In genomic region chr14:105488781-105489606, GRCh38 we compare ENCODE assay signal across 9 cellular contexts. TPM values are rescaled to one million over a fixed set of nuclear protein-coding genes. Genes with fewer than 3 reads are reported as not detected.
A peak's percentile ranks its signal among the peaks of the same experiment; 100 is the strongest.
DNase-seq lines count a peak whose midpoint lies in the region; ATAC-seq and TF ChIP-seq lines count a peak whose summit lies in the region.
"Had no signal": no experiment of that assay in that cellular context is flagged by ENCODE, and none has a peak within 500 bp of the region (broad histone marks: within the 10 kb centered on the region; RNA-seq: fewer than 3 reads in every experiment).

No MANE protein-coding gene starts in this region.

- ATAC-seq in activated CD8-positive, alpha-beta memory T cell treated with anti-CD3 and anti-CD28 coated beads, Interleukin-2, amount 10 ng/mL, durations not matched to agents 7 days and 5 days, result no peak
- ATAC-seq in activated naive CD8-positive, alpha-beta T cell treated with anti-CD3 and anti-CD28 coated beads, Interleukin-2, amount 50 U/mL, for 24 hours, result no peak
- ATAC-seq in GM19452 (IDR thresholded peaks at IDR 0.05; ENCODE audit: unreplicated experiment) (no peak), HG02885 (IDR thresholded peaks at IDR 0.05; ENCODE audit: poor library complexity, unreplicated experiment) (no peak)

- H3K36me3 Mint-ChIP-seq in activated CD8-positive, alpha-beta memory T cell treated with anti-CD3 and anti-CD28 coated beads, Interleukin-2, amount 10 ng/mL, durations not matched to agents 7 days and 5 days, result peaks cover 2% of the 10 kb centered on the region
- peaks cover 4% of the 10 kb centered on the region for H3K36me3 Mint-ChIP-seq in activated naive CD8-positive, alpha-beta T cell treated with anti-CD3 and anti-CD28 coated beads, Interleukin-2, amount 50 U/mL, for 24 hours (ENCODE audit: low read depth)
- no peaks in the 10 kb centered on the region for H3K36me3 Mint-ChIP-seq in mesothelial cell of epicardium

- H3K4me1 Mint-ChIP-seq in activated CD8-positive, alpha-beta memory T cell treated with anti-CD3 and anti-CD28 coated beads, Interleukin-2, amount 10 ng/mL, durations not matched to agents 7 days and 5 days, result peaks cover 27% of the 10 kb centered on the region
- H3K4me1 Mint-ChIP-seq in activated naive CD8-positive, alpha-beta T cell treated with anti-CD3 and anti-CD28 coated beads, Interleukin-2, amount 50 U/mL, for 24 hours, result peaks cover 48% of the 10 kb centered on the region
- H3K4me1 Mint-ChIP-seq in mesothelial cell of epicardium, result peaks cover 28% of the 10 kb centered on the region

- H3K27ac ChIP-seq in transverse colon, result peak overlapping the region; percentile 98 to 99 (median 99)
- H3K27ac ChIP-seq: brain microvascular endothelial cell had no signal

- no peaks in the 10 kb centered on the region for H3K36me3 ChIP-seq in transverse colon
- H3K36me3 ChIP-seq: brain microvascular endothelial cell had no signal

- intact Hi-C loops in transverse colon (cut with DNase I; ENCODE audit: low total_unique reads), result no loop called here

- peaks cover 16% of the 10 kb centered on the region for H3K27me3 ChIP-seq in transverse colon

- 41% methylated on average over 15 of the region's 21 CpGs; no CpG with 5 or more reads in 1 of the 2 donors for WGBS in transverse colon (ENCODE audit: low coverage in 1 of 2), 2 donors

- H3K27me3 Mint-ChIP-seq in activated CD8-positive, alpha-beta memory T cell treated with anti-CD3 and anti-CD28 coated beads, Interleukin-2, amount 10 ng/mL, durations not matched to agents 7 days and 5 days, result no peaks in the 10 kb centered on the region
- no peaks in the 10 kb centered on the region for H3K27me3 Mint-ChIP-seq in activated naive CD8-positive, alpha-beta T cell treated with anti-CD3 and anti-CD28 coated beads, Interleukin-2, amount 50 U/mL, for 24 hours
- H3K27me3 Mint-ChIP-seq in mesothelial cell of epicardium (ENCODE audit: low read depth), result peaks cover 42% of the 10 kb centered on the region

- CTCF ChIA-PET in activated CD8-positive, alpha-beta memory T cell treated with anti-CD3 and anti-CD28 coated beads, Interleukin-2, amount 10 ng/mL, durations not matched to agents 7 days and 5 days (lab: Charles Lee), result interaction anchor here (0.9 to 5.1 kb wide), 18 partner anchors 7 to 399 kb away, joined by 3 to 150 read pairs (median 6); partner anchors contain the start of gene PACS2

- H3K9me3 Mint-ChIP-seq in activated CD8-positive, alpha-beta memory T cell treated with anti-CD3 and anti-CD28 coated beads, Interleukin-2, amount 10 ng/mL, durations not matched to agents 7 days and 5 days (ENCODE audit: low read depth), result no peaks in the 10 kb centered on the region
- H3K9me3 Mint-ChIP-seq in activated naive CD8-positive, alpha-beta T cell treated with anti-CD3 and anti-CD28 coated beads, Interleukin-2, amount 50 U/mL, for 24 hours, result no peaks in the 10 kb centered on the region
- no peaks in the 10 kb centered on the region for H3K9me3 Mint-ChIP-seq in mesothelial cell of epicardium

- peaks cover 14 to 70% (median 54%) of the 10 kb centered on the region in 4 donors for H3K4me1 ChIP-seq in transverse colon

- H3K4me3 ChIP-seq in transverse colon, result peak overlapping the region in 2 of 4 donors; percentile 60 to 64

- TF ChIP-seq CTCF in mesothelial cell of epicardium (IDR thresholded peaks at IDR 0.05; ENCODE audit: unreplicated experiment) (no peak), transverse colon (IDR thresholded peaks at IDR 0.05) (no peak)

- peak overlapping the region; percentile 92 for H3K4me3 Mint-ChIP-seq in activated CD8-positive, alpha-beta memory T cell treated with anti-CD3 and anti-CD28 coated beads, Interleukin-2, amount 10 ng/mL, durations not matched to agents 7 days and 5 days
- peak overlapping the region; percentile 81 for H3K4me3 Mint-ChIP-seq in activated naive CD8-positive, alpha-beta T cell treated with anti-CD3 and anti-CD28 coated beads, Interleukin-2, amount 50 U/mL, for 24 hours
- H3K4me3 Mint-ChIP-seq in mesothelial cell of epicardium, result peak overlapping the region; percentile 69

- peak overlapping the region; percentile 91 for H3K27ac Mint-ChIP-seq in activated CD8-positive, alpha-beta memory T cell treated with anti-CD3 and anti-CD28 coated beads, Interleukin-2, amount 10 ng/mL, durations not matched to agents 7 days and 5 days
- peak overlapping the region; percentile 74 for H3K27ac Mint-ChIP-seq in activated naive CD8-positive, alpha-beta T cell treated with anti-CD3 and anti-CD28 coated beads, Interleukin-2, amount 50 U/mL, for 24 hours
- peak overlapping the region; percentile 95 for H3K27ac Mint-ChIP-seq in mesothelial cell of epicardium

- no peak for TF ChIP-seq POLR2A in transverse colon (IDR thresholded peaks at IDR 0.05)

- in situ Hi-C loops in transverse colon (cut with MboI; ENCODE audit: low pct_ligation_motif_present in 1 of 4, low pct_unique_long_range_greater_than_20kb in 1 of 4, low sequenced_read_pairs in 3 of 4), result no loop called here

- TF ChIP-seq EP300 in transverse colon (IDR thresholded peaks at IDR 0.05; ENCODE audit: low read depth), result no peak

- no peak for DNase-seq in activated CD8-positive, alpha-beta memory T cell treated with anti-CD3 and anti-CD28 coated beads, Interleukin-2, amount 10 ng/mL, durations not matched to agents 7 days and 5 days
- DNase-seq in activated CD8-positive, alpha-beta memory T cell treated with anti-CD3 and anti-CD28 coated beads, Interleukin-2, amount 50 U/mL, for 48 hours, result no peak
- peak; percentile 15 for DNase-seq in activated naive CD8-positive, alpha-beta T cell treated with anti-CD3 and anti-CD28 coated beads, Interleukin-2, amount 50 U/mL, for 24 hours
- no peak for DNase-seq in mesothelial cell of epicardium (ENCODE audit: low spot score in 2 of 2, unreplicated experiment in 2 of 2)
- no peak for DNase-seq in transverse colon
- DNase-seq in stimulated activated CD4-positive, alpha-beta T cell treated with anti-CD3 and anti-CD28 coated beads, Interleukin-12 subunit alpha, Interleukin-12 subunit beta, amount 100 ng/mL, for 4 hours, result no peak

- H3K9me3 ChIP-seq in transverse colon, result no peaks in the 10 kb centered on the region

RNA-seq across cellular contexts. Expression of gene TEDC1, which starts 2.1 kb away (rescaled TPM):
- total RNA-seq in activated CD8-positive, alpha-beta memory T cell treated with anti-CD3 and anti-CD28 coated beads, Interleukin-2, amount 10 ng/mL, durations not matched to agents 7 days and 5 days, result 10 to 100 TPM; 40.6 to 56.8 TPM
- 13.4 to 14.9 TPM (median 13.6 TPM) in 3 replicates for total RNA-seq in mesothelial cell of epicardium
- total RNA-seq in transverse colon, result 10 to 100 TPM; 10.8 to 52.9 (median 29.5) TPM

RNA-seq across cellular contexts. Expression of gene CRIP1, which starts 2.3 kb away (rescaled TPM):
- 100 to 1,000 TPM; 546 to 574 TPM for total RNA-seq in activated CD8-positive, alpha-beta memory T cell treated with anti-CD3 and anti-CD28 coated beads, Interleukin-2, amount 10 ng/mL, durations not matched to agents 7 days and 5 days
- total RNA-seq in mesothelial cell of epicardium (17.1 to 28.2 TPM (median 26.6 TPM) in 3 replicates), transverse colon (100 to 1,000 TPM in 1 of 4 donors, 10 to 100 TPM in 2, not detected in 1; 16.9 to 246 (median 63.0) TPM)

RNA-seq across cellular contexts. Expression of gene CRIP2, which starts 14.4 kb away (rescaled TPM):
- under 1 TPM in 1 of 2 experiments, not detected in 1; 0.68 TPM for total RNA-seq in activated CD8-positive, alpha-beta memory T cell treated with anti-CD3 and anti-CD28 coated beads, Interleukin-2, amount 10 ng/mL, durations not matched to agents 7 days and 5 days
- total RNA-seq in mesothelial cell of epicardium, result 19.2 to 20.9 TPM (median 19.4 TPM) in 3 replicates
- total RNA-seq in transverse colon, result 10 to 100 TPM; 11.2 to 67.3 (median 22.4) TPM

RNA-seq across cellular contexts. Expression of gene TMEM121, which starts 37.4 kb away (rescaled TPM):
- total RNA-seq in activated CD8-positive, alpha-beta memory T cell treated with anti-CD3 and anti-CD28 coated beads, Interleukin-2, amount 10 ng/mL, durations not matched to agents 7 days and 5 days, result 10 to 100 TPM; 11.5 to 11.9 TPM
- 4.3 to 6.0 TPM (median 5.6 TPM) in 3 replicates for total RNA-seq in mesothelial cell of epicardium
- under 1 TPM in 2 of 4 donors, not detected in 2; 0.48 to 0.96 TPM for total RNA-seq in transverse colon

Comparison
In these comparisons a context has a peak if more than half of its experiments do, and no peak if none do; other contexts are left out.
1. RNA of gene CRIP2, which starts 14.4 kb away (total RNA-seq): 11.2 to 67.3 TPM in transverse colon and 19.2 to 20.9 TPM in mesothelial cell of epicardium; 0.68 TPM in activated CD8-positive, alpha-beta memory T cell treated with anti-CD3 and anti-CD28 coated beads, Interleukin-2, amount 10 ng/mL, durations not matched to agents 7 days and 5 days; every median in the first group is over 4 times any median in the second.
2. Peak in every context shown above with its lines, with median percentiles within 50 percentile points of each other: H3K27ac Mint-ChIP-seq and H3K4me3 Mint-ChIP-seq.